ENCODE assay signal across 1 cellular context in the genomic region with DNA sequence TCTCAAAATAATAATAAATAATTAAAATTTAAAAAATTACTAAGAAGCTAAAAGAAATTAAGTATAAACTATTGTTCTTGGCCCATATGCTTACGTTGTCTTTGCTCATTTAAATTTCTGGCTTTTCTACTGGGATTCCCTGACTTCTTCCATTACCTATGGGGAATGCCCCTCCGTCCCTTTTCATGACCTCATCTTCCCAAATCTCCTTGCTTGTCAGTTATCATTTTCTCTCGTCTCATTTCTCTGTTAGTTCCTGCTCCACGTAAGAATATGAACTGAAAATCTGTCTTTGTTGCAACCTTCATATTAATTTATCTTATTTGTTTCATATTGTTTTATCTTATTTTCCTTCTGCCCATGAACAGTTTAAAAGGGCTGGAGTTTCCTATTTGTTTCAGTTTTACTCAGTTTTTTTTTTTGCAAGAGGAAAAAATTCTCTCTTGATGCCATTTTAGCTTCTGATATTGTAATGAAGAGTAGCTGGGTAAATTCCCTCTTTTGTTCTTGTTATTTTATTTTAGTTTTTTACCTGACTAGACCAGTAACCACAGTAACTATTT.
TF ChIP-seq lines count a peak whose summit lies in the region.

No MANE protein-coding gene starts in this region.

TF ChIP-seq in HepG2, 621 proteins besides CTCF, POLR2A, EP300 and RAD21 (continued from another document):
- TF ChIP-seq, protein P1, sequence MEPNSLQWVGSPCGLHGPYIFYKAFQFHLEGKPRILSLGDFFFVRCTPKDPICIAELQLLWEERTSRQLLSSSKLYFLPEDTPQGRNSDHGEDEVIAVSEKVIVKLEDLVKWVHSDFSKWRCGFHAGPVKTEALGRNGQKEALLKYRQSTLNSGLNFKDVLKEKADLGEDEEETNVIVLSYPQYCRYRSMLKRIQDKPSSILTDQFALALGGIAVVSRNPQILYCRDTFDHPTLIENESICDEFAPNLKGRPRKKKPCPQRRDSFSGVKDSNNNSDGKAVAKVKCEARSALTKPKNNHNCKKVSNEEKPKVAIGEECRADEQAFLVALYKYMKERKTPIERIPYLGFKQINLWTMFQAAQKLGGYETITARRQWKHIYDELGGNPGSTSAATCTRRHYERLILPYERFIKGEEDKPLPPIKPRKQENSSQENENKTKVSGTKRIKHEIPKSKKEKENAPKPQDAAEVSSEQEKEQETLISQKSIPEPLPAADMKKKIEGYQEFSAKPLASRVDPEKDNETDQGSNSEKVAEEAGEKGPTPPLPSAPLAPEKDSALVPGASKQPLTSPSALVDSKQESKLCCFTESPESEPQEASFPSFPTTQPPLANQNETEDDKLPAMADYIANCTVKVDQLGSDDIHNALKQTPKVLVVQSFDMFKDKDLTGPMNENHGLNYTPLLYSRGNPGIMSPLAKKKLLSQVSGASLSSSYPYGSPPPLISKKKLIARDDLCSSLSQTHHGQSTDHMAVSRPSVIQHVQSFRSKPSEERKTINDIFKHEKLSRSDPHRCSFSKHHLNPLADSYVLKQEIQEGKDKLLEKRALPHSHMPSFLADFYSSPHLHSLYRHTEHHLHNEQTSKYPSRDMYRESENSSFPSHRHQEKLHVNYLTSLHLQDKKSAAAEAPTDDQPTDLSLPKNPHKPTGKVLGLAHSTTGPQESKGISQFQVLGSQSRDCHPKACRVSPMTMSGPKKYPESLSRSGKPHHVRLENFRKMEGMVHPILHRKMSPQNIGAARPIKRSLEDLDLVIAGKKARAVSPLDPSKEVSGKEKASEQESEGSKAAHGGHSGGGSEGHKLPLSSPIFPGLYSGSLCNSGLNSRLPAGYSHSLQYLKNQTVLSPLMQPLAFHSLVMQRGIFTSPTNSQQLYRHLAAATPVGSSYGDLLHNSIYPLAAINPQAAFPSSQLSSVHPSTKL (CRISPR knock-in tag; IDR thresholded peaks at IDR 0.05) = no peak
- TF ChIP-seq ISX (CRISPR knock-in tag; conservative IDR thresholded peaks at IDR 0.05) (no peak), ZNF451 (CRISPR knock-in tag; IDR thresholded peaks at IDR 0.05) (no peak), HOXA5 (CRISPR knock-in tag; IDR thresholded peaks at IDR 0.05) (no peak), ZFP36L1 (CRISPR knock-in tag; IDR thresholded peaks at IDR 0.05) (no peak), MATR3 (CRISPR knock-in tag; IDR thresholded peaks at IDR 0.05) (no peak), NFYC (CRISPR knock-in tag; IDR thresholded peaks at IDR 0.05) (no peak), ZKSCAN5 (CRISPR knock-in tag; IDR thresholded peaks at IDR 0.05) (no peak)
